1 cellular context compared by ENCODE assay signal in the genomic region with DNA sequence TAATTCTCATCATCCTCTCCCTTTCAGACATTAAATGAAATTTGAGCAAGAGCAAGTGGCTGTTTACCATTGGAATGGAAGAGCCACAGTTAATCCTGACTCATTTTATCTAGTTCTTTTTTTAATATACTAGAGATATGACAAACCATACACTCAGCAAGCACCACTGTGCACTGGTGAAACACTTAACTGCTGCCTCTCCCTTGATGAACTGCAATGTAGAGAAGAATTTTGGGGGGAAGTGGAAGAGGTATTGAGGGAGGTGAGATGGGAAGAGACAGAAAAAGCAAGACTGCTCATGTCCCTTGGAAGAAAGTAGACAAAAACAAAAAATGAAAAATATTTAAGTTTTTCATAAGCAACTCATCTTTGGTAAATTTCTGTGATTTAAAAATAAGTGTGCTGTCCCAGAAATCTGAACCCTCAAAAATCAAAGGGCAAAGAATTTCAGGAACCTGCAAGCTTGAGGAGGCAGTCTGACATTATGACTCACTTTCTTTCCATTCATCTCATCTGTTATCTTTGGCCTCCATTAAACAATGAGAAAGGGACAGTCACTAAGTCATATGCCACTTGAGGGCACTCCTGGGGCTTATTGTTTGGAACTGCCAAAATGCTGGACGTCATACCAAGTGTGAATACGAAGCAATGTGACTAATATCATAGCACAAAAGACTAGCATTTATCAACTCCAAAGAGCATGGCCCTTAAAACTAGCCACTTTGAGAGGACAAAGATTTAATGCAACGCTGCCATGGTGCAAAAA.
TF ChIP-seq lines count a peak whose summit lies in the region.

No MANE protein-coding gene starts in this region.

TF ChIP-seq in HEK293, 187 proteins besides CTCF, POLR2A, EP300 and RAD21 (continued from another document):
- TF ChIP-seq ZNF138 (tag by site-specific recombination; IDR thresholded peaks at IDR 0.05; ENCODE audit: borderline replicate concordance) (no peak), ZNF169 (tag by site-specific recombination; IDR thresholded peaks at IDR 0.05) (no peak), ZNF654 (tag by site-specific recombination; IDR thresholded peaks at IDR 0.05; ENCODE audit: low read depth) (0 out of 2 replicates have a peak, but pooled peaks have one; percentile 7)
